In the genomic region with DNA sequence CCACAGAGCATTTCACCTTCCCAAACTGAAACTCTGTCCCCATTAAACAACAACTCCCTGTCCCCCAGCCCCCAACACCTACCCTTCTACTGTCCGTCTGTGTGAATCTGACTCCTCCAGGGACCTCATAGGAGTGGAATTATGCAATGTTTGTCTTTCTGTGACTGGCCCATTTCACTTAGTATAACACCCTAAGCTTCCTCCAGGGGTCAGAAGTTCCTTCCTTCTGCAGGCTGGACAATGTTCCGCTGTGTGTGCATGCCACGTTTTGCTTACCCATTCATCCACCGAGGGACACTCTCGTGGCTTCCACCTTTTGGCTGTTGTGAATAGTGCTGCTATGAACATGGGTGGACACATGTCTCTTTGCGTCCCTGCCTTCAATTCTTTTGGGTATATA, we compare ENCODE assay signal across 11 cellular contexts. TPM values are rescaled to one million over a fixed set of nuclear protein-coding genes. Genes with fewer than 3 reads are reported as not detected.
DNase-seq lines count a peak whose midpoint lies in the region; ATAC-seq and TF ChIP-seq lines count a peak whose summit lies in the region.
"Had no signal": no experiment of that assay in that cellular context is flagged by ENCODE, and none has a peak within 500 bp of the region (broad histone marks: within the 10 kb centered on the region; RNA-seq: fewer than 3 reads in every experiment).

No MANE protein-coding gene starts in this region.

- no peak for TF ChIP-seq EP300 in suprapubic skin (IDR thresholded peaks at IDR 0.05)

- no peak for TF ChIP-seq CTCF in CD8-positive, alpha-beta T cell (IDR thresholded peaks at IDR 0.05)
- TF ChIP-seq CTCF in lower lobe of right lung (IDR thresholded peaks at IDR 0.05) (peak; percentile 19), suprapubic skin (IDR thresholded peaks at IDR 0.05) (no peak)

- H3K36me3 ChIP-seq in CD8-positive, alpha-beta T cell (ENCODE audit: insufficient read depth, low read length): no peaks in the 10 kb centered on the region
- H3K36me3 ChIP-seq in lower lobe of right lung: peaks cover 86% of the 10 kb centered on the region
- peaks cover 56% of the 10 kb centered on the region for H3K36me3 ChIP-seq in suprapubic skin

- H3K4me1 ChIP-seq in CD8-positive, alpha-beta T cell (ENCODE audit: insufficient read depth, low read length): peaks cover 51% of the 10 kb centered on the region
- H3K4me1 ChIP-seq in lower lobe of right lung (no peaks in the 10 kb centered on the region), suprapubic skin (no peaks in the 10 kb centered on the region)

- 68% methylated on average over 6 of the region's 6 CpGs for WGBS in suprapubic skin

- no peak for DNase-seq in CD8-positive, alpha-beta T cell
- DNase-seq in M059J (ENCODE audit: low read depth) (peak; percentile 20), lower lobe of right lung (no peak), HEK293T (ENCODE audit: extremely low spot score) (no peak), suprapubic skin (ENCODE audit: low spot score in 2 of 2) (no peak)
- DNase-seq: activated CD8-positive, alpha-beta memory T cell treated with anti-CD3 and anti-CD28 coated beads, Interleukin-2, amount 50 U/mL, for 48 hours; naive B cell had no signal

- H3K4me3 ChIP-seq in CD8-positive, alpha-beta T cell (ENCODE audit: low read depth, low read length): no peak overlapping the region
- no peak overlapping the region for H3K4me3 ChIP-seq in lower lobe of right lung
- no peak overlapping the region for H3K4me3 ChIP-seq in suprapubic skin

- no peak overlapping the region for H3K4me3 Mint-ChIP-seq in CD8-positive, alpha-beta T cell
- H3K4me3 Mint-ChIP-seq: naive B cell had no signal

- H3K27ac Mint-ChIP-seq in CD8-positive, alpha-beta T cell: peak overlapping the region; percentile 92

- no peaks in the 10 kb centered on the region for H3K27me3 Mint-ChIP-seq in CD8-positive, alpha-beta T cell (ENCODE audit: low read depth)
- H3K27me3 Mint-ChIP-seq: naive B cell had no signal

- H3K27me3 ChIP-seq in CD8-positive, alpha-beta T cell (ENCODE audit: insufficient read depth, low read length): no peaks in the 10 kb centered on the region
- H3K27me3 ChIP-seq in lower lobe of right lung (ENCODE audit: low read depth): no peaks in the 10 kb centered on the region
- H3K27me3 ChIP-seq in suprapubic skin: no peaks in the 10 kb centered on the region

- no peak for TF ChIP-seq POLR2A in suprapubic skin (IDR thresholded peaks at IDR 0.05)

- H3K27ac ChIP-seq in CD8-positive, alpha-beta T cell (ENCODE audit: low read depth, low read length): no peak overlapping the region
- H3K27ac ChIP-seq in cingulate gyrus (ENCODE audit: low read depth, low read length) (peak overlapping the region; percentile 12), lower lobe of right lung (no peak overlapping the region), suprapubic skin (no peak overlapping the region)
- H3K27ac ChIP-seq: epithelial cell of prostate had no signal

- intact Hi-C loops in CD8-positive, alpha-beta T cell (cut with DNase I, micrococcal nuclease): loop anchor here in 1 of 2 experiments (5.0 kb wide), 1 partner anchor 577 kb away; a partner anchor contains a TSS
- intact Hi-C loops in lower lobe of right lung (cut with DNase I): no loop called here

- no peaks in the 10 kb centered on the region for H3K9me3 ChIP-seq in CD8-positive, alpha-beta T cell (ENCODE audit: low read length)
- H3K9me3 ChIP-seq in lower lobe of right lung (no peaks in the 10 kb centered on the region), suprapubic skin (no peaks in the 10 kb centered on the region)

- no peak for ATAC-seq in CD8-positive, alpha-beta T cell
- ATAC-seq in lower lobe of right lung (peak; percentile 74 to 75), HG03095 (IDR thresholded peaks at IDR 0.05; ENCODE audit: unreplicated experiment) (no peak), HG03520 (IDR thresholded peaks at IDR 0.05; ENCODE audit: unreplicated experiment) (no peak)

- CTCF ChIA-PET in CD8-positive, alpha-beta T cell (lab: Charles Lee): interaction anchor here (1.6 to 3.3 kb wide), 2 partner anchors 15 to 19 kb away, joined by 6 to 16 read pairs; no protein-coding TSS in a partner anchor
- CTCF ChIA-PET in HEK293T (lab: Yijun Ruan, JAX): no interaction called here

- peaks cover 7% of the 10 kb centered on the region for H3K9me3 Mint-ChIP-seq in CD8-positive, alpha-beta T cell

- H3K36me3 Mint-ChIP-seq in CD8-positive, alpha-beta T cell: peaks cover 16% of the 10 kb centered on the region

- H3K4me1 Mint-ChIP-seq in CD8-positive, alpha-beta T cell (ENCODE audit: low read depth): peaks cover 65% of the 10 kb centered on the region

- POLR2A ChIA-PET in CD8-positive, alpha-beta T cell (lab: Charles Lee): interaction anchor here (3.2 kb wide), 1 partner anchor 15 kb away, joined by 9 read pairs; no protein-coding TSS in a partner anchor
- POLR2A ChIA-PET in HEK293T (lab: Yijun Ruan, JAX): no interaction called here

TF ChIP-seq in HEK293T, 16 proteins besides CTCF, POLR2A, EP300 and RAD21:
- TF ChIP-seq HDGF (IDR thresholded peaks at IDR 0.05; ENCODE audit: borderline replicate concordance): no peak
- TF ChIP-seq ELF4 (IDR thresholded peaks at IDR 0.05): no peak
- TF ChIP-seq FOXM1 (IDR thresholded peaks at IDR 0.05; ENCODE audit: borderline replicate concordance): no peak
- TF ChIP-seq, protein P1, sequence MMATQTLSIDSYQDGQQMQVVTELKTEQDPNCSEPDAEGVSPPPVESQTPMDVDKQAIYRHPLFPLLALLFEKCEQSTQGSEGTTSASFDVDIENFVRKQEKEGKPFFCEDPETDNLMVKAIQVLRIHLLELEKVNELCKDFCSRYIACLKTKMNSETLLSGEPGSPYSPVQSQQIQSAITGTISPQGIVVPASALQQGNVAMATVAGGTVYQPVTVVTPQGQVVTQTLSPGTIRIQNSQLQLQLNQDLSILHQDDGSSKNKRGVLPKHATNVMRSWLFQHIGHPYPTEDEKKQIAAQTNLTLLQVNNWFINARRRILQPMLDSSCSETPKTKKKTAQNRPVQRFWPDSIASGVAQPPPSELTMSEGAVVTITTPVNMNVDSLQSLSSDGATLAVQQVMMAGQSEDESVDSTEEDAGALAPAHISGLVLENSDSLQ (IDR thresholded peaks at IDR 0.05): no peak
- TF ChIP-seq ARNT (IDR thresholded peaks at IDR 0.05): no peak
- TF ChIP-seq BHLHE40 (IDR thresholded peaks at IDR 0.05; ENCODE audit: borderline replicate concordance): no peak
- TF ChIP-seq FOXK2 (IDR thresholded peaks at IDR 0.05): no peak
- TF ChIP-seq FOXA1 (IDR thresholded peaks at IDR 0.05): no peak
- no peak for TF ChIP-seq NFRKB (IDR thresholded peaks at IDR 0.05)
- TF ChIP-seq SUZ12 (IDR thresholded peaks at IDR 0.05): no peak
- TF ChIP-seq L3MBTL2 (conservative IDR thresholded peaks at IDR 0.05): no peak
- TF ChIP-seq SP1 (IDR thresholded peaks at IDR 0.05): no peak
- TF ChIP-seq ZNF384 (IDR thresholded peaks at IDR 0.05): no peak
- TF ChIP-seq CTBP1 (IDR thresholded peaks at IDR 0.05; ENCODE audit: borderline replicate concordance): no peak
- no peak for TF ChIP-seq TARDBP (IDR thresholded peaks at IDR 0.05)
- no peak for TF ChIP-seq LEF1 (IDR thresholded peaks at IDR 0.05; ENCODE audit: borderline replicate concordance)

RNA-seq across cellular contexts. Expression of a gene that starts 37.6 kb away (rescaled TPM):
- total RNA-seq in CD8-positive, alpha-beta T cell: 10 to 100 TPM; 18.4 to 22.2 TPM
- 42.3 and 46.1 TPM in 2 replicates for total RNA-seq in M059J (2014; rRNA removed; shearing (Covaris generic))
- 46.8 TPM for total RNA-seq in lower lobe of right lung
- 10 to 100 TPM; 31.9 to 54.0 (median 42.5) TPM for total RNA-seq in suprapubic skin

Comparison
In these comparisons a context has a peak if more than half of its experiments do, and no peak if none do; other contexts are left out.
1. ATAC-seq: peak in lower lobe of right lung (2 of 2); none in CD8-positive, alpha-beta T cell (single experiment), HG03095 (single experiment) and HG03520 (single experiment).